Comparison of ENCODE assay signal across 8 cellular contexts in genomic region chr12:29783773-29784666, GRCh38. TPM values are rescaled to one million over a fixed set of nuclear protein-coding genes. Genes with fewer than 3 reads are reported as not detected.
DNase-seq lines count a peak whose midpoint lies in the region; ATAC-seq and TF ChIP-seq lines count a peak whose summit lies in the region.

Gene TMTC1, minus strand, starts transcription at chr12:29783942. Its CDS starts 191 bp downstream, at chr12:29783751.

- H3K27me3 ChIP-seq in endodermal cell (ENCODE audit: control insufficient read depth, insufficient read depth, low read length, poor library complexity, severe bottlenecking) (no peaks in the 10 kb centered on the region), testis (no peaks in the 10 kb centered on the region)

- H3K9me3 ChIP-seq in endodermal cell (ENCODE audit: control insufficient read depth, low read length): peaks cover 13% of the 10 kb centered on the region
- H3K9me3 ChIP-seq in testis: no peaks in the 10 kb centered on the region

- H3K27ac Mint-ChIP-seq in endodermal cell: peak within 1 kb of the TSS; percentile 85

- peaks cover 36% of the 10 kb centered on the region for H3K27me3 Mint-ChIP-seq in endodermal cell (ENCODE audit: insufficient read depth)

- no peak for ATAC-seq in HG02973 (IDR thresholded peaks at IDR 0.05; ENCODE audit: unreplicated experiment)
- no peak for ATAC-seq in HG03025 (IDR thresholded peaks at IDR 0.05; ENCODE audit: low FRiP score, unreplicated experiment)

- H3K9me3 Mint-ChIP-seq in endodermal cell: peaks cover 15% of the 10 kb centered on the region

- 1% methylated on average over 18 to 87 of the region's 87 CpGs for WGBS in endodermal cell (ENCODE audit: insufficient coverage in 1 of 2, insufficient read length in 1 of 2), 2 experiments
- WGBS in testis, 2 donors: 0 to 3% methylated on average over 6 to 67 of the region's 87 CpGs

- H3K4me3 ChIP-seq in endodermal cell (ENCODE audit: low read length) (peak within 1 kb of the TSS; percentile 86), testis (peak within 1 kb of the TSS; percentile 80 to 84)

- no peak within 1 kb of the TSS for H3K27ac ChIP-seq in endodermal cell (ENCODE audit: low read depth, low read length)
- H3K27ac ChIP-seq in testis: peak within 1 kb of the TSS; percentile 87 to 88

- H3K36me3 ChIP-seq in endodermal cell (ENCODE audit: control insufficient read depth, insufficient read depth, low read length) (no peaks in the 10 kb centered on the region), testis (ENCODE audit: low read depth, missing control alignments) (no peaks in the 10 kb centered on the region)

- DNase-seq in D341Med (ENCODE audit: low spot score) (peak; percentile 77), HCEC 1CT (peak; percentile 65), RPMI7951 (ENCODE audit: low read depth) (peak; percentile 13), endodermal cell (peak; percentile 95), medulla oblongata (ENCODE audit: extremely low spot score) (peak; percentile 63), testis (peak; percentile 83)

- intact Hi-C loops in testis (cut with DNase I; ENCODE audit: low total_unique reads): no loop called here

- peak within 1 kb of the TSS; percentile 65 for H3K9ac ChIP-seq in endodermal cell (ENCODE audit: extremely low read depth, low read length, poor library complexity, severe bottlenecking)

- peak within 1 kb of the TSS; percentile 97 for H3K4me3 Mint-ChIP-seq in endodermal cell

- H3K36me3 Mint-ChIP-seq in endodermal cell (ENCODE audit: low read depth): peaks cover 17% of the 10 kb centered on the region

- peaks cover 19% of the 10 kb centered on the region for H3K4me1 Mint-ChIP-seq in endodermal cell

- TF ChIP-seq CTCF in endodermal cell (conservative IDR thresholded peaks at IDR 0.05) (no peak), testis (IDR thresholded peaks at IDR 0.05) (no peak)

- no peaks in the 10 kb centered on the region for H3K4me1 ChIP-seq in endodermal cell (ENCODE audit: control insufficient read depth, insufficient read depth, low read length)
- peaks cover 12% of the 10 kb centered on the region for H3K4me1 ChIP-seq in testis

- no peak for TF ChIP-seq POLR2A in testis (IDR thresholded peaks at IDR 0.05)

RNA-seq across cellular contexts. Expression of gene TMTC1, which starts in this region (rescaled TPM):
- 0.84 and 0.98 TPM in 2 replicates for total RNA-seq in RPMI7951 (2014; rRNA removed; shearing (Covaris generic))
- 10 to 100 TPM; 31.6 to 71.0 TPM for total RNA-seq in endodermal cell
- 5.2 TPM for polyA plus RNA-seq in endodermal cell (2013, experiment 1 of 2)
- polyA plus RNA-seq in endodermal cell (2013, experiment 2 of 2): 5.7 TPM
- total RNA-seq in testis: 10 to 100 TPM; 11.5 to 13.6 TPM
- polyA plus RNA-seq in testis (ENCODE audit: insufficient read depth, low read depth, low replicate concordance): 8.4 TPM

Comparison
In these comparisons a context has a peak if more than half of its experiments do, and no peak if none do; other contexts are left out.
1. Peak in DNase-seq in RPMI7951; RNA of the gene not detected or under 1 TPM.
2. DNase-seq: peak in every context shown above with its lines; median percentile 95 in endodermal cell; 83 in testis; 77 in D341Med; 65 in HCEC 1CT; 63 in medulla oblongata; 13 in RPMI7951.